ENCODE assay signal across 19 cellular contexts in the genomic region with DNA sequence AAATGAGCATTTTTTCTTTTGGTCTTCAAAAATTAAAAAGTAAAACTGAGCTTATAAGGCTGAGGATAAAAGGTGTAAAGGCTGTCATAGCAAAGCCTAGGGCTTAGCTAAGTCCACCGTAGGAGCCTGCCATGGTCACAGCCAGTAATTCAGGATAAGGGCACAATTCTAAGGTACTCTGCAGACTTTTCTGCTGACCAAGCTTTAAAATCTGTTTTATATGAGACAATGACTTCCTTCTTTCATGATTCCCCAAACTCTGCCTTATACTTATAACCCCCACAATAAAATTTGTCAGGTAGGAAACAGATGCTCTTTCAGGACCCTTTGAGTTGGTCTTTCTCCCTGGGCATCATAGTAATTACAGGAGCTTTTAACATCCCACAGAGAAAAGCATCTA.
DNase-seq lines count a peak whose midpoint lies in the region; ATAC-seq, FAIRE-seq and TF ChIP-seq lines count a peak whose summit lies in the region.
"Had no signal": no experiment of that assay in that cellular context is flagged by ENCODE, and none has a peak within 500 bp of the region (broad histone marks: within the 10 kb centered on the region; RNA-seq: fewer than 3 reads in every experiment).

No MANE protein-coding gene starts in this region.

- BruUV-seq in K562 (replicated peaks; lab: Mats Ljungman, UMichigan): no TSS peak

- TF ChIP-seq RAD21 in K562 (CRISPR knock-in tag; conservative IDR thresholded peaks at IDR 0.05 in 1 of 2, IDR thresholded peaks at IDR 0.05 in 1 of 2): no peak

- DNase-seq in K562 (ENCODE audit: extremely low read depth in 1 of 4, low spot score in 3 of 4): no peak
- no peak for DNase-seq in neural progenitor cell (ENCODE audit: low spot score)
- DNase-seq in activated naive CD4-positive, alpha-beta T cell treated with anti-CD3 and anti-CD28 coated beads, Interleukin-2, amount 10 ng/mL, durations not matched to agents 7 days and 5 days: no peak
- no peak for DNase-seq in Kasumi-1 (lab: John Stamatoyannopoulos, UW)
- DNase-seq: activated CD4-positive, alpha-beta T cell treated with anti-CD3 and anti-CD28 coated beads, Interleukin-2, amount 10 ng/mL, durations not matched to agents 7 days and 5 days; activated CD8-positive, alpha-beta memory T cell treated with anti-CD3 and anti-CD28 coated beads, Interleukin-2, amount 50 U/mL, for 4 hours; activated effector memory CD4-positive, alpha-beta T cell treated with Interleukin-2 at 50 U/mL for 16 hours; CD4-positive, alpha-beta memory T cell; central memory CD4-positive, alpha-beta T cell; DMS79; glutamatergic neuron; NCI-H1436; SIG-M5 had no signal

- FAIRE-seq in K562 (lab: Jason Lieb, UNC): no peak
- FAIRE-seq: H54, HTR-8/SVneo had no signal

- H3F3A ChIP-seq in neural progenitor cell (ENCODE audit: low read depth): peaks cover 10% of the 10 kb centered on the region

- H4K20me1 ChIP-seq in K562 (replicated peaks; ENCODE audit: control insufficient read depth, insufficient read depth, low read length) (no peaks in the 10 kb centered on the region), neural progenitor cell (ENCODE audit: low read depth) (no peaks in the 10 kb centered on the region)

- ATAC-seq in GM18870 (IDR thresholded peaks at IDR 0.05; ENCODE audit: unreplicated experiment) (peak; percentile 2), HG02759 (IDR thresholded peaks at IDR 0.05; ENCODE audit: unreplicated experiment) (peak; percentile 25), K562 (no peak), HG02642 (IDR thresholded peaks at IDR 0.05; ENCODE audit: poor library complexity, unreplicated experiment) (no peak)
- ATAC-seq: left lobe of liver had no signal

- CTCF ChIA-PET in K562 (lab: Yijun Ruan, JAX; ENCODE audit: low intra/inter-chr PET ratio): no interaction called here
- CTCF ChIA-PET in activated naive CD4-positive, alpha-beta T cell treated with anti-CD3 and anti-CD28 coated beads, Interleukin-2, amount 10 ng/mL, durations not matched to agents 7 days and 5 days (lab: Charles Lee): no interaction called here

- H3K9me3 Mint-ChIP-seq in neural progenitor cell: no peaks in the 10 kb centered on the region
- H3K9me3 Mint-ChIP-seq in activated naive CD4-positive, alpha-beta T cell treated with anti-CD3 and anti-CD28 coated beads, Interleukin-2, amount 10 ng/mL, durations not matched to agents 7 days and 5 days: no peaks in the 10 kb centered on the region
- H3K9me3 Mint-ChIP-seq: activated CD4-positive, alpha-beta T cell treated with anti-CD3 and anti-CD28 coated beads, Interleukin-2, amount 10 ng/mL, durations not matched to agents 7 days and 5 days; CD4-positive, alpha-beta memory T cell had no signal

- no peak overlapping the region for H3K27ac Mint-ChIP-seq in neural progenitor cell
- H3K27ac Mint-ChIP-seq in activated naive CD4-positive, alpha-beta T cell treated with anti-CD3 and anti-CD28 coated beads, Interleukin-2, amount 10 ng/mL, durations not matched to agents 7 days and 5 days: no peak overlapping the region
- H3K27ac Mint-ChIP-seq: activated CD4-positive, alpha-beta T cell treated with anti-CD3 and anti-CD28 coated beads, Interleukin-2, amount 10 ng/mL, durations not matched to agents 7 days and 5 days; CD4-positive, alpha-beta memory T cell had no signal

- H3K9me1 ChIP-seq in K562 (ENCODE audit: control insufficient read depth, insufficient read depth, low read length): no peaks in the 10 kb centered on the region

- H3K9me3 ChIP-seq in K562 (replicated peaks; ENCODE audit: control insufficient read depth, insufficient read depth, low read depth, low read length) (no peaks in the 10 kb centered on the region), neural progenitor cell (ENCODE audit: low read depth) (no peaks in the 10 kb centered on the region)

- 0% methylated on average over 1 of the region's 1 CpG for WGBS in K562 (ENCODE audit: insufficient coverage, low coverage, missing lambda C conversion rate)

- TF ChIP-seq CTCF in K562 (IDR thresholded peaks at IDR 0.05 in 2 of 3, conservative IDR thresholded peaks at IDR 0.05 in 1 of 3; ENCODE audit: insufficient read depth in 2 of 3, low read depth in 1 of 3, low read length in 3 of 3): no peak
- TF ChIP-seq CTCF in neural progenitor cell (IDR thresholded peaks at IDR 0.05): no peak

- POLR2A ChIA-PET in K562 (lab: Yijun Ruan, JAX): interaction anchor here (0.9 kb wide), 1 partner anchor 9 kb away, joined by 3 read pairs; no protein-coding TSS in a partner anchor

- H3K4me3 ChIP-seq in K562 (no peak overlapping the region), neural progenitor cell (no peak overlapping the region)

- in situ Hi-C loops in K562 (cut with MboI): no loop called here

- H3K79me2 ChIP-seq in K562 (ENCODE audit: control insufficient read depth, insufficient read depth, low read length) (no peaks in the 10 kb centered on the region), neural progenitor cell (ENCODE audit: low read depth) (no peaks in the 10 kb centered on the region)

- TF ChIP-seq POLR2A in K562 (conservative IDR thresholded peaks at IDR 0.05): no peak

- no peak for TF ChIP-seq EP300 in K562 (IDR thresholded peaks at IDR 0.05; ENCODE audit: low read length)

- peaks cover 29% of the 10 kb centered on the region for H3K36me3 Mint-ChIP-seq in neural progenitor cell
- H3K36me3 Mint-ChIP-seq in activated naive CD4-positive, alpha-beta T cell treated with anti-CD3 and anti-CD28 coated beads, Interleukin-2, amount 10 ng/mL, durations not matched to agents 7 days and 5 days: no peaks in the 10 kb centered on the region
- H3K36me3 Mint-ChIP-seq: CD4-positive, alpha-beta memory T cell had no signal

- no peak overlapping the region for H2AFZ ChIP-seq in K562 (ENCODE audit: low read depth, low read length)
- H2AFZ ChIP-seq in neural progenitor cell (replicated peaks): no peak overlapping the region

- H3K27me3 Mint-ChIP-seq in neural progenitor cell (ENCODE audit: insufficient read depth, low read depth): peaks cover 7% of the 10 kb centered on the region
- H3K27me3 Mint-ChIP-seq in activated naive CD4-positive, alpha-beta T cell treated with anti-CD3 and anti-CD28 coated beads, Interleukin-2, amount 10 ng/mL, durations not matched to agents 7 days and 5 days: peaks cover 4% of the 10 kb centered on the region
- H3K27me3 Mint-ChIP-seq: activated CD4-positive, alpha-beta T cell treated with anti-CD3 and anti-CD28 coated beads, Interleukin-2, amount 10 ng/mL, durations not matched to agents 7 days and 5 days had no signal

- H3K4me1 ChIP-seq in K562 (replicated peaks in 1 of 2; ENCODE audit: control insufficient read depth in 2 of 2, insufficient read depth in 2 of 2, low read length in 2 of 2): no peaks in the 10 kb centered on the region
- peaks cover 9% of the 10 kb centered on the region for H3K4me1 ChIP-seq in neural progenitor cell

- no peaks in the 10 kb centered on the region for H3K36me3 ChIP-seq in K562 (ENCODE audit: control insufficient read depth, insufficient read depth, low read length)
- H3K36me3 ChIP-seq in neural progenitor cell: no peaks in the 10 kb centered on the region

- H3K27ac ChIP-seq in K562 (ENCODE audit: extremely low read depth, low read depth, low read length) (no peak overlapping the region), neural progenitor cell (no peak overlapping the region)

- intact Hi-C loops in K562 (cut with micrococcal nuclease): loop anchor here (5.0 kb wide), 1 partner anchor 77 kb away; no protein-coding TSS in a partner anchor

- H3K9ac ChIP-seq in K562 (ENCODE audit: insufficient read depth in 1 of 2, low read depth in 2 of 2, low read length in 2 of 2) (no peak overlapping the region), neural progenitor cell (no peak overlapping the region)

- no peak overlapping the region for H3K4me3 Mint-ChIP-seq in neural progenitor cell
- H3K4me3 Mint-ChIP-seq in activated naive CD4-positive, alpha-beta T cell treated with anti-CD3 and anti-CD28 coated beads, Interleukin-2, amount 10 ng/mL, durations not matched to agents 7 days and 5 days: no peak overlapping the region
- H3K4me3 Mint-ChIP-seq: activated CD4-positive, alpha-beta T cell treated with anti-CD3 and anti-CD28 coated beads, Interleukin-2, amount 10 ng/mL, durations not matched to agents 7 days and 5 days; CD4-positive, alpha-beta memory T cell had no signal

- H3K4me2 ChIP-seq in K562 (ENCODE audit: insufficient read depth, low read length) (no peak overlapping the region), neural progenitor cell (peak overlapping the region; percentile 45)

- peaks cover 31% of the 10 kb centered on the region for H3K4me1 Mint-ChIP-seq in neural progenitor cell
- H3K4me1 Mint-ChIP-seq in activated naive CD4-positive, alpha-beta T cell treated with anti-CD3 and anti-CD28 coated beads, Interleukin-2, amount 10 ng/mL, durations not matched to agents 7 days and 5 days: no peaks in the 10 kb centered on the region
- H3K4me1 Mint-ChIP-seq: activated CD4-positive, alpha-beta T cell treated with anti-CD3 and anti-CD28 coated beads, Interleukin-2, amount 10 ng/mL, durations not matched to agents 7 days and 5 days; CD4-positive, alpha-beta memory T cell had no signal

- H3K27me3 ChIP-seq in K562 (ENCODE audit: control insufficient read depth in 2 of 2, insufficient read depth in 2 of 2, low read length in 2 of 2): no peaks in the 10 kb centered on the region
- H3K27me3 ChIP-seq in neural progenitor cell: no peaks in the 10 kb centered on the region

TF ChIP-seq in K562, 482 proteins besides CTCF, POLR2A, EP300 and RAD21:
- TF ChIP-seq ZNF445 (CRISPR knock-in tag; IDR thresholded peaks at IDR 0.05; ENCODE audit: low read depth) (no peak), ZNF316 (IDR thresholded peaks at IDR 0.05) (peak; percentile 28; the same call in 1 of the 2 replicates)

Comparison
In these comparisons a context has a peak if more than half of its experiments do, and no peak if none do; other contexts are left out.
1. ATAC-seq: peak in GM18870 (single experiment) and HG02759 (single experiment); none in K562 (single experiment) and HG02642 (single experiment).